In the genomic region with DNA sequence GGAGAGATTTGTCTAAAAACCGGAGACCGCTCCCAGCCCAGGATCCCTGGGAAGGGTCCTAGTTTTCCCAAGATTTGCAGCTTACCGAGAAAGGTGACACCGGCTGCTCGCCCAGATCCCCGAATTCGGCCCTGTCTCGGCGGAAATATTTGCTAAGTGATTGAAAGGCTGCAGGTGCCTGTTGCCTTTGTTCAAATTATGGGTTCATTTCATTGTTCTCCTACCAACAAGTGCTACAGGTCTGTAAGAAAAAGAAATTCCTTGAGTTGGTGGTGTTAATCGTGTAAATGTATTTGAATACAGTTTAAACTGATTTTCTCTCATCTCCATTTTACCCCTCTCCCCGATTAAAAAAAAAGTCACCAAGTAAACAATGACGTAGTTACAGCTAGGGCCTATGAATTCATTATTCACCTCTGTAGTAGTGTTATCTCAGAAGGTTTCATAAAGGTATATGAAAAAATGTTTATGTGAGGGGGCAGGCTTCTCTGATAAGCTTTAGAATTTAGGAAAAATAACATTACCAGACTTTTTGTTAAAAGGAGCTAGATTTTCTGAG, we compare ENCODE assay signal across 8 cellular contexts. TPM values are rescaled to one million over a fixed set of nuclear protein-coding genes. Genes with fewer than 3 reads are reported as not detected.
DNase-seq lines count a peak whose midpoint lies in the region; ATAC-seq, FAIRE-seq and TF ChIP-seq lines count a peak whose summit lies in the region.

No MANE protein-coding gene starts in this region.

- H3K4me1 ChIP-seq in mucosa of descending colon (ENCODE audit: low read depth): peaks cover 15% of the 10 kb centered on the region
- H3K4me1 ChIP-seq in aorta (ENCODE audit: control insufficient read depth in 1 of 2, insufficient read depth in 2 of 2, low read length in 2 of 2): peaks cover 2 to 12% of the 10 kb centered on the region in 2 donors

- FAIRE-seq in A204.1 (lab: Jason Lieb, UNC): peak; percentile 25

- TF ChIP-seq POLR2A in GM18505 (IDR thresholded peaks at IDR 0.05; ENCODE audit: borderline replicate concordance, extremely low read depth, insufficient read depth, insufficient read length): no peak

- in situ Hi-C loops in GM13977 (cut with MboI; ENCODE audit: low pct_unique_long_range_greater_than_20kb, low sequenced_read_pairs, unreplicated experiment): no loop called here

- DNase-seq in GM13977 (ENCODE audit: low spot score) (peak; percentile 49), OCI-M1 (lab: John Stamatoyannopoulos, UW) (peak; percentile 74), coronary artery (ENCODE audit: low spot score) (no peak), mucosa of descending colon (peak in 1 of 3 donors; percentile 63), aorta (no peak)
- DNase-seq in stimulated activated CD4-positive, alpha-beta T cell treated with anti-CD3 and anti-CD28 coated beads, Interleukin-2, amount 100 ng/mL, for 48 hours: no peak

- H3K4me3 ChIP-seq in coronary artery (peak overlapping the region; percentile 99), mucosa of descending colon (peak overlapping the region; percentile 81), aorta (ENCODE audit: low read length in 2 of 2) (peak overlapping the region; percentile 74 to 97)

- 0 to 1% methylated on average over 12 of the region's 12 CpGs for WGBS in aorta, 2 donors

- TF ChIP-seq CTCF in GM13977 (IDR thresholded peaks at IDR 0.05; ENCODE audit: extremely low read depth, insufficient read depth, missing control alignments): no peak
- TF ChIP-seq CTCF in coronary artery (IDR thresholded peaks at IDR 0.05): no peak
- TF ChIP-seq CTCF in mucosa of descending colon (IDR thresholded peaks at IDR 0.05): no peak

- H3K9me3 ChIP-seq in mucosa of descending colon: no peaks in the 10 kb centered on the region
- no peaks in the 10 kb centered on the region for H3K9me3 ChIP-seq in aorta (ENCODE audit: control insufficient read depth, low read length)

- H3K27ac ChIP-seq in coronary artery: peak overlapping the region; percentile 97 to 100
- peak overlapping the region; percentile 79 to 98 for H3K27ac ChIP-seq in aorta (ENCODE audit: low read depth in 1 of 2, low read length in 2 of 2)

- H3K36me3 ChIP-seq in mucosa of descending colon (ENCODE audit: low read depth) (no peaks in the 10 kb centered on the region), aorta (ENCODE audit: control insufficient read depth in 1 of 2, insufficient read depth in 2 of 2, low read length in 1 of 2) (no peaks in the 10 kb centered on the region)

- no peak for ATAC-seq in mucosa of descending colon
- ATAC-seq in aorta (ENCODE audit: low FRiP score): no peak
- ATAC-seq in GM18505 (IDR thresholded peaks at IDR 0.05; ENCODE audit: unreplicated experiment): no peak

- H3K27me3 ChIP-seq in aorta (ENCODE audit: control insufficient read depth in 1 of 2, insufficient read depth in 2 of 2, low read length in 1 of 2): no peaks in the 10 kb centered on the region

- intact Hi-C loops in mucosa of descending colon (cut with DNase I, micrococcal nuclease) (loop anchor here in 1 of 2 donors (5.0 kb wide), 1 partner anchor 190 kb away; no protein-coding TSS in a partner anchor), aorta (cut with DNase I) (loop anchor here (1.0 to 10.0 kb wide), 4 partner anchors 55 to 107 kb away; a partner anchor contains a TSS)

RNA-seq across cellular contexts. Expression of a gene that starts 1.0 kb away (rescaled TPM):
- total RNA-seq in mucosa of descending colon (10 to 100 TPM; 42.1 to 61.2 (median 43.4) TPM), aorta (10 to 100 TPM; 57.7 to 74.3 TPM)
- polyA plus RNA-seq in aorta: 10 to 100 TPM; 20.9 to 28.5 TPM

RNA-seq across cellular contexts. Expression of a gene that starts 56.4 kb away (rescaled TPM):
- total RNA-seq in mucosa of descending colon: 10 to 100 TPM; 54.1 to 83.8 (median 82.1) TPM
- 100 to 1,000 TPM; 103 to 108 TPM for total RNA-seq in aorta
- 10 to 100 TPM; 21.9 to 34.1 TPM for polyA plus RNA-seq in aorta

Comparison
In these comparisons a context has a peak if more than half of its experiments do, and no peak if none do; other contexts are left out.
1. DNase-seq: peak in GM13977 (single experiment) and OCI-M1 (single experiment); none in coronary artery (single experiment), aorta (0 of 2) and stimulated activated CD4-positive, alpha-beta T cell treated with anti-CD3 and anti-CD28 coated beads, Interleukin-2, amount 100 ng/mL, for 48 hours (0 of 2).
2. Peak in every context shown above with its lines, with median percentiles within 50 percentile points of each other: H3K4me3 ChIP-seq.